1 cellular context compared by ENCODE assay signal in the genomic region with DNA sequence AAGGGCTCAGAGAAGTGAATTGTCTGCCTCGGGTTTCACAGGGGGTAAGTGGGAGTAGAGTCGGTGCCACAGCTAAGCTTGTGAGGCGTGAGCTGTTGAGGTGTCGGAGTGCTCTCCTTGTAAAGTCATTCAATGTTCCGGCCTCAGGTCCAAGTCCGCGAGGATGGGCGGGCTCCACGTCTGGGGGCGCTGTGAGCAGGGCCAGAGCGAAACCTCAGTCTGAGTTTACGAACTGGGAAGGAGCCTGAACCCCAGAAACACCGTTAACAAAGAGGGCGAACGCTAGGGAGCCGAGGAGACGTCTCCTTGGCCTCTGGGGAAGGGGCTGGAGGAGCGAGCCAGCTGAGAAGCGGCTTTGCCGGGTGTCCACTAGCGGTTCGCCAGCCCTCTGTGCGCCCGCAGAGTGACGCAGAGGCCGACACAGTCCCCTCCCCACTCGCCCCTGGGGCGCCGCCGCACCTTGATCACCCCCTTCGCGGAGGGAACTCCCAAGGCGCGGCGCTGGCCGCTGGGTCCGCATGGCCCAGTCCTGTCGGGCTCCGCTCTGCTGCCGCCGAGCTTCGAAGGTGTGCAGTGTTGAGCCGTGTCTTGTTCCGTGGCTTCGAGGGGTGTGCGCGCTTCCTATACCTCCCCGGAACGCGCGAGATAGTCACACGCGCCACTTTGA.
A peak's percentile ranks its signal among the peaks of the same experiment; 100 is the strongest.
TF ChIP-seq lines count a peak whose summit lies in the region.

No MANE protein-coding gene starts in this region.

TF ChIP-seq in HepG2, 621 proteins besides CTCF, POLR2A, EP300 and RAD21:
- TF ChIP-seq SUZ12 (IDR thresholded peaks at IDR 0.05; ENCODE audit: low read depth, low read length) (no peak), IRF9 (CRISPR knock-in tag; IDR thresholded peaks at IDR 0.05; ENCODE audit: borderline replicate concordance) (0 out of 2 replicates have a peak, but pooled peaks have one; percentile 5), ZNF24 (IDR thresholded peaks at IDR 0.05) (no peak), FOXC1 (CRISPR knock-in tag; IDR thresholded peaks at IDR 0.05; ENCODE audit: borderline replicate concordance) (no peak), DBP (CRISPR knock-in tag; IDR thresholded peaks at IDR 0.05; ENCODE audit: not compliant biosample characterization) (no peak), MAX (IDR thresholded peaks at IDR 0.05) (no peak; the same call in 1 of the 2 replicates), STAT6 (CRISPR knock-in tag; IDR thresholded peaks at IDR 0.05; ENCODE audit: borderline replicate concordance) (no peak), PTBP1 (IDR thresholded peaks at IDR 0.05; ENCODE audit: low read depth, low read length, poor library complexity, severe bottlenecking) (peak; percentile 30), AHR (CRISPR knock-in tag; IDR thresholded peaks at IDR 0.05) (no peak), RBFOX2 (IDR thresholded peaks at IDR 0.05; ENCODE audit: low read depth, low read length) (peak; percentile 66), MIER2 (CRISPR knock-in tag; IDR thresholded peaks at IDR 0.05) (no peak), ZSCAN25 (CRISPR knock-in tag; IDR thresholded peaks at IDR 0.05) (no peak), MED1 (CRISPR knock-in tag; IDR thresholded peaks at IDR 0.05) (no peak), KDM4B (CRISPR knock-in tag; IDR thresholded peaks at IDR 0.05) (no peak), AGO2 (optimal IDR thresholded peaks at IDR 0.05; ENCODE audit: low read depth, low read length) (peak; percentile 96), TFAP4 (IDR thresholded peaks at IDR 0.05; ENCODE audit: borderline replicate concordance, low read depth) (no peak), ZNF12 (CRISPR knock-in tag; IDR thresholded peaks at IDR 0.05) (no peak), AGO1 (IDR thresholded peaks at IDR 0.05; ENCODE audit: low read depth, low read length, poor library complexity, severe bottlenecking) (peak; percentile 91), CBX2 (IDR thresholded peaks at IDR 0.05; ENCODE audit: low read depth, low read length) (no peak), CBX2 (CRISPR knock-in tag; IDR thresholded peaks at IDR 0.05; ENCODE audit: low read depth) (no peak), PCBP2 (optimal IDR thresholded peaks at IDR 0.05; ENCODE audit: low read depth, low read length, poor library complexity, severe bottlenecking) (no peak), PRPF4 (IDR thresholded peaks at IDR 0.05; ENCODE audit: low read depth, low read length, poor library complexity, severe bottlenecking) (peak; percentile 19), NFIB (CRISPR knock-in tag; IDR thresholded peaks at IDR 0.05; ENCODE audit: borderline replicate concordance) (no peak), ZNF562 (CRISPR knock-in tag; IDR thresholded peaks at IDR 0.05; ENCODE audit: borderline replicate concordance) (no peak), ZNF746 (CRISPR knock-in tag; IDR thresholded peaks at IDR 0.05) (no peak), HNRNPK (IDR thresholded peaks at IDR 0.05; ENCODE audit: low read depth, low read length, poor library complexity, severe bottlenecking) (no peak), ZNF703 (CRISPR knock-in tag; IDR thresholded peaks at IDR 0.05; ENCODE audit: borderline replicate concordance) (no peak), ZNF274 (CRISPR knock-in tag; IDR thresholded peaks at IDR 0.05) (0 out of 2 replicates have a peak, but pooled peaks have one; percentile 29)
- TF ChIP-seq, protein P1, sequence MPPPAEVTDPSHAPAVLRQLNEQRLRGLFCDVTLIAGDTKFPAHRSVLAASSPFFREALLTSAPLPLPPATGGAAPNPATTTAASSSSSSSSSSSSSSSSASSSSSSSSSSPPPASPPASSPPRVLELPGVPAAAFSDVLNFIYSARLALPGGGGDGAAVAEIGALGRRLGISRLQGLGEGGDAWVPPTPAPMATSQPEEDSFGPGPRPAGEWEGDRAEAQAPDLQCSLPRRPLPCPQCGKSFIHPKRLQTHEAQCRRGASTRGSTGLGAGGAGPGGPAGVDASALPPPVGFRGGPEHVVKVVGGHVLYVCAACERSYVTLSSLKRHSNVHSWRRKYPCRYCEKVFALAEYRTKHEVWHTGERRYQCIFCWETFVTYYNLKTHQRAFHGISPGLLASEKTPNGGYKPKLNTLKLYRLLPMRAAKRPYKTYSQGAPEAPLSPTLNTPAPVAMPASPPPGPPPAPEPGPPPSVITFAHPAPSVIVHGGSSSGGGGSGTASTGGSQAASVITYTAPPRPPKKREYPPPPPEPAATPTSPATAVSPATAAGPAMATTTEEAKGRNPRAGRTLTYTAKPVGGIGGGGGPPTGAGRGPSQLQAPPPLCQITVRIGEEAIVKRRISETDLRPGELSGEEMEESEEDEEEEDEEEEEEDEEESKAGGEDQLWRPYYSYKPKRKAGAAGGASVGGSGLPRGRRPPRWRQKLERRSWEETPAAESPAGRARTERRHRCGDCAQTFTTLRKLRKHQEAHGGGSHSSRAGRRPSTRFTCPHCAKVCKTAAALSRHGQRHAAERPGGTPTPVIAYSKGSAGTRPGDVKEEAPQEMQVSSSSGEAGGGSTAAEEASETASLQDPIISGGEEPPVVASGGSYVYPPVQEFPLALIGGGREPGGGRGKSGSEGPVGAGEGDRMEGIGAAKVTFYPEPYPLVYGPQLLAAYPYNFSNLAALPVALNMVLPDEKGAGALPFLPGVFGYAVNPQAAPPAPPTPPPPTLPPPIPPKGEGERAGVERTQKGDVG (CRISPR knock-in tag; IDR thresholded peaks at IDR 0.05; ENCODE audit: borderline replicate concordance) = 0 out of 2 replicates have a peak, but pooled peaks have one; percentile 11
- TF ChIP-seq, protein P2, sequence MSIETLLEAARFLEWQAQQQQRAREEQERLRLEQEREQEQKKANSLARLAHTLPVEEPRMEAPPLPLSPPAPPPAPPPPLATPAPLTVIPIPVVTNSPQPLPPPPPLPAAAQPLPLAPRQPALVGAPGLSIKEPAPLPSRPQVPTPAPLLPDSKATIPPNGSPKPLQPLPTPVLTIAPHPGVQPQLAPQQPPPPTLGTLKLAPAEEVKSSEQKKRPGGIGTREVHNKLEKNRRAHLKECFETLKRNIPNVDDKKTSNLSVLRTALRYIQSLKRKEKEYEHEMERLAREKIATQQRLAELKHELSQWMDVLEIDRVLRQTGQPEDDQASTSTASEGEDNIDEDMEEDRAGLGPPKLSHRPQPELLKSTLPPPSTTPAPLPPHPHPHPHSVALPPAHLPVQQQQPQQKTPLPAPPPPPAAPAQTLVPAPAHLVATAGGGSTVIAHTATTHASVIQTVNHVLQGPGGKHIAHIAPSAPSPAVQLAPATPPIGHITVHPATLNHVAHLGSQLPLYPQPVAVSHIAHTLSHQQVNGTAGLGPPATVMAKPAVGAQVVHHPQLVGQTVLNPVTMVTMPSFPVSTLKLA (IDR thresholded peaks at IDR 0.05) = no peak
- TF ChIP-seq, protein P3, sequence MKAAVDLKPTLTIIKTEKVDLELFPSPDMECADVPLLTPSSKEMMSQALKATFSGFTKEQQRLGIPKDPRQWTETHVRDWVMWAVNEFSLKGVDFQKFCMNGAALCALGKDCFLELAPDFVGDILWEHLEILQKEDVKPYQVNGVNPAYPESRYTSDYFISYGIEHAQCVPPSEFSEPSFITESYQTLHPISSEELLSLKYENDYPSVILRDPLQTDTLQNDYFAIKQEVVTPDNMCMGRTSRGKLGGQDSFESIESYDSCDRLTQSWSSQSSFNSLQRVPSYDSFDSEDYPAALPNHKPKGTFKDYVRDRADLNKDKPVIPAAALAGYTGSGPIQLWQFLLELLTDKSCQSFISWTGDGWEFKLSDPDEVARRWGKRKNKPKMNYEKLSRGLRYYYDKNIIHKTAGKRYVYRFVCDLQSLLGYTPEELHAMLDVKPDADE (CRISPR knock-in tag; IDR thresholded peaks at IDR 0.05) = no peak
